8 cellular contexts compared by ENCODE assay signal in the genomic region with DNA sequence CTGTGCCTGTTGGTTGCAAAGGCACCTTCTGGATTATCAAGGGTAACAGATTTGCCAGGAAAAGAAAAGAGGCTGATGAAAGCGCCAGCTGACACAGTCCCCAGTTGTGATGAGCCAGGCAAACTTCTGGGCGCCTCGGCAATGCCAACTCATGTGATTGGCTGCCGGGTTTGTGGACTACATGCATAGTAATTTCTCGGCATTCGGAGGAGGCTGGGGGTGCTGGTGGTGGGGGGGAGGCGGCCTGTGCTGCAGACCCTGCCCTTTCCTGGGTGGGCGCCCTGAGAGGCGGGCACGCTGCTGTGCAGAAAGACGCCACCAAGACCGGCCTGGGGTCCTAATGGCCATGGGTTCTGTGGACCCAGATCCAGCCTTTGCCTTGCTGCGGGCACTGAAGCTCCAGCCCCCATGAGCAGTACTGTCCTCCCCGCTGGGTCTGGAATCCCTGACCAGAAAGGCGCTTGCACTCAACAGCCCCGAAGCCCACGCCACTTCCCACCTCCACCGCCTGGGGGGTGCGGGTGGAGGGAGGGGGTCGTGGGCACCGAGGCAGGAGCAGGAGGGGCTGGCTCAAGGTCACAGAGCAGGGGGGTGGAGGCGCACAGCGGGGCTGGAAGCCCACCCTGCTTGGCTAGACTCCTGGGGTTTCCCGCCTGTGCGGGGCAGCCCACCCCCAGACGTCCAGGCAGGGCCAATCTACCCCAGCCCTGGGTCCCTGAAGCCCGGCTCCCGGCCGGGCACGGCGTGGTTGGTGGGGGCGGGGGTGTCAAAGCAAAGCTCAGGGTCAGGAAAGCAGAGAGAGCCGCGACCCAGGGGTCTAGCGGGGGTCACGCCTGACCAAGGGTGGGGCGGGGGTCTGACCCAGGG. TPM values are rescaled to one million over a fixed set of nuclear protein-coding genes. Genes with fewer than 3 reads are reported as not detected.
DNase-seq lines count a peak whose midpoint lies in the region; ATAC-seq and TF ChIP-seq lines count a peak whose summit lies in the region.

No MANE protein-coding gene starts in this region.

- H3K36me3 Mint-ChIP-seq in natural killer cell treated with Interleukin-12 subunit alpha and Interleukin-12 subunit beta and Interleukin-15 and Interleukin-18, amount 100 ng/mL, for 72 hours = peaks cover 8% of the 10 kb centered on the region
- no peaks in the 10 kb centered on the region for H3K36me3 Mint-ChIP-seq in natural killer cell

- peaks cover 47% of the 10 kb centered on the region for H3K27me3 ChIP-seq in lower lobe of right lung (ENCODE audit: low read depth)
- H3K27me3 ChIP-seq in vagina = no peaks in the 10 kb centered on the region

- H3K9me3 ChIP-seq in lower lobe of right lung (peaks cover 5% of the 10 kb centered on the region), vagina (peaks cover 3% of the 10 kb centered on the region)

- no peak for ATAC-seq in natural killer cell treated with Interleukin-12 subunit alpha and Interleukin-12 subunit beta and Interleukin-15 and Interleukin-18, amount 100 ng/mL, for 72 hours
- ATAC-seq in natural killer cell = no peak
- no peak for ATAC-seq in lower lobe of right lung
- ATAC-seq in GM18511 (IDR thresholded peaks at IDR 0.05; ENCODE audit: unreplicated experiment) = no peak
- ATAC-seq in HG03108 (IDR thresholded peaks at IDR 0.05; ENCODE audit: unreplicated experiment) = no peak

- peaks cover 9% of the 10 kb centered on the region for H3K4me1 ChIP-seq in lower lobe of right lung
- peaks cover 37% of the 10 kb centered on the region for H3K4me1 ChIP-seq in vagina

- no peak for TF ChIP-seq CTCF in natural killer cell (IDR thresholded peaks at IDR 0.05)
- TF ChIP-seq CTCF in lower lobe of right lung (IDR thresholded peaks at IDR 0.05) = no peak
- no peak for TF ChIP-seq CTCF in vagina (IDR thresholded peaks at IDR 0.05)

- H3K4me3 ChIP-seq in lower lobe of right lung (peak overlapping the region; percentile 27), vagina (peak overlapping the region; percentile 38 to 44)

- H3K27me3 Mint-ChIP-seq in natural killer cell treated with Interleukin-12 subunit alpha and Interleukin-12 subunit beta and Interleukin-15 and Interleukin-18, amount 100 ng/mL, for 72 hours = peaks cover 19 to 20% of the 10 kb centered on the region in 2 donors
- H3K27me3 Mint-ChIP-seq in natural killer cell (ENCODE audit: low read depth in 2 of 2) = peaks cover 8 to 12% of the 10 kb centered on the region in 2 donors

- no peak overlapping the region for H3K27ac Mint-ChIP-seq in natural killer cell treated with Interleukin-12 subunit alpha and Interleukin-12 subunit beta and Interleukin-15 and Interleukin-18, amount 100 ng/mL, for 72 hours
- H3K27ac Mint-ChIP-seq in natural killer cell = no peak overlapping the region

- no peaks in the 10 kb centered on the region for H3K4me1 Mint-ChIP-seq in natural killer cell treated with Interleukin-12 subunit alpha and Interleukin-12 subunit beta and Interleukin-15 and Interleukin-18, amount 100 ng/mL, for 72 hours (ENCODE audit: low read depth in 2 of 2)
- H3K4me1 Mint-ChIP-seq in natural killer cell = peaks cover 0 to 2% of the 10 kb centered on the region in 2 donors

- TF ChIP-seq POLR2A in vagina (IDR thresholded peaks at IDR 0.05) = no peak

- H3K4me3 Mint-ChIP-seq in natural killer cell treated with Interleukin-12 subunit alpha and Interleukin-12 subunit beta and Interleukin-15 and Interleukin-18, amount 100 ng/mL, for 72 hours = no peak overlapping the region
- H3K4me3 Mint-ChIP-seq in natural killer cell = no peak overlapping the region

- peaks cover 6% of the 10 kb centered on the region for H3K9me3 Mint-ChIP-seq in natural killer cell treated with Interleukin-12 subunit alpha and Interleukin-12 subunit beta and Interleukin-15 and Interleukin-18, amount 100 ng/mL, for 72 hours
- H3K9me3 Mint-ChIP-seq in natural killer cell = peaks cover 3 to 6% of the 10 kb centered on the region in 2 donors

- peak; percentile 54 for DNase-seq in natural killer cell treated with Interleukin-12 subunit alpha and Interleukin-12 subunit beta and Interleukin-15 and Interleukin-18, amount 100 ng/mL, for 72 hours (ENCODE audit: low spot score)
- DNase-seq in natural killer cell (no peak), caudate nucleus (lab: John Stamatoyannopoulos, UW) (peak in 34 of 61 donors; percentile 6 to 81 (median 32)), lower lobe of right lung (peak; percentile 44), vagina (ENCODE audit: extremely low spot score in 2 of 2) (no peak), NCI-H1105 (lab: John Stamatoyannopoulos, UW) (no peak)

- intact Hi-C loops in natural killer cell (cut with micrococcal nuclease) (no loop called here), lower lobe of right lung (cut with DNase I) (no loop called here), vagina (cut with DNase I) (loop anchor here (5.0 kb wide), 1 partner anchor 53 kb away; no protein-coding TSS in a partner anchor)

- no peaks in the 10 kb centered on the region for H3K36me3 ChIP-seq in lower lobe of right lung
- no peaks in the 10 kb centered on the region for H3K36me3 ChIP-seq in vagina

- no peak overlapping the region for H3K27ac ChIP-seq in caudate nucleus (ENCODE audit: low read depth, low read length)
- no peak overlapping the region for H3K27ac ChIP-seq in lower lobe of right lung
- peak overlapping the region; percentile 30 for H3K27ac ChIP-seq in vagina

RNA-seq across cellular contexts. Expression of a gene that starts 1.0 kb away (rescaled TPM):
- total RNA-seq in natural killer cell treated with Interleukin-12 subunit alpha and Interleukin-12 subunit beta and Interleukin-15 and Interleukin-18, amount 100 ng/mL, for 72 hours = not detected
- total RNA-seq in natural killer cell = under 1 TPM; 0.12 to 0.48 (median 0.18) TPM
- total RNA-seq in lower lobe of right lung = 0.71 TPM
- 2.0 TPM for total RNA-seq in vagina

RNA-seq across cellular contexts. Expression of a gene that starts 17.6 kb away (rescaled TPM):
- total RNA-seq in natural killer cell treated with Interleukin-12 subunit alpha and Interleukin-12 subunit beta and Interleukin-15 and Interleukin-18, amount 100 ng/mL, for 72 hours = under 1 TPM; 0.26 to 0.59 TPM
- total RNA-seq in natural killer cell (1 to 10 TPM in 2 of 3 donors, under 1 TPM in 1; 0.75 to 4.8 (median 1.5) TPM), lower lobe of right lung (6.2 TPM), vagina (2.0 TPM)

RNA-seq across cellular contexts. Expression of a gene that starts 19.7 kb away (rescaled TPM):
- 10 to 100 TPM; 30.5 to 91.6 TPM for total RNA-seq in natural killer cell treated with Interleukin-12 subunit alpha and Interleukin-12 subunit beta and Interleukin-15 and Interleukin-18, amount 100 ng/mL, for 72 hours
- total RNA-seq in natural killer cell (10 to 100 TPM; 14.8 to 29.4 (median 19.6) TPM), lower lobe of right lung (24.4 TPM), vagina (27.7 TPM)

Comparison
In these comparisons a context has a peak if more than half of its experiments do, and no peak if none do; other contexts are left out.
1. DNase-seq: peak in natural killer cell treated with Interleukin-12 subunit alpha and Interleukin-12 subunit beta and Interleukin-15 and Interleukin-18, amount 100 ng/mL, for 72 hours (single experiment), caudate nucleus (34 of 61) and lower lobe of right lung (single experiment); none in natural killer cell (single experiment), vagina (0 of 2) and NCI-H1105 (single experiment).